1 cellular context compared by ENCODE assay signal in the genomic region with DNA sequence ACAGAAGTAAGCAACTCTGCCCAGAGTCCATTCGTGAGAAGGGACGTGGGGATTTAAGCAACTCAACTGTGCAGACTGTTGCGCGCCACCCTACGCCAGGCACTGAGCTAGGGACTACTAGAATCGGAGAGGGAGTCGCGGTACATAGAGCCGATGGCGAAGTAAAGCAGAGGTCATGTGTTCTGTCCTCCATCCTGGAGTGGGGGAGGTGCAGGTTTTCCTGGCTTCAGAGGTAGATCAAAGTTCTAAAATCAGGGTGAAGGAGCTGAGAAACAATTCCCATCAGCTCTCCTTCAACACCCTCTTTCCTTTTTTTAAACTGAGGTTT.
TF ChIP-seq lines count a peak whose summit lies in the region.

No MANE protein-coding gene starts in this region.

TF ChIP-seq in WTC11, 78 proteins besides CTCF, POLR2A, EP300 and RAD21 (continued from another document):
- TF ChIP-seq, protein P1, sequence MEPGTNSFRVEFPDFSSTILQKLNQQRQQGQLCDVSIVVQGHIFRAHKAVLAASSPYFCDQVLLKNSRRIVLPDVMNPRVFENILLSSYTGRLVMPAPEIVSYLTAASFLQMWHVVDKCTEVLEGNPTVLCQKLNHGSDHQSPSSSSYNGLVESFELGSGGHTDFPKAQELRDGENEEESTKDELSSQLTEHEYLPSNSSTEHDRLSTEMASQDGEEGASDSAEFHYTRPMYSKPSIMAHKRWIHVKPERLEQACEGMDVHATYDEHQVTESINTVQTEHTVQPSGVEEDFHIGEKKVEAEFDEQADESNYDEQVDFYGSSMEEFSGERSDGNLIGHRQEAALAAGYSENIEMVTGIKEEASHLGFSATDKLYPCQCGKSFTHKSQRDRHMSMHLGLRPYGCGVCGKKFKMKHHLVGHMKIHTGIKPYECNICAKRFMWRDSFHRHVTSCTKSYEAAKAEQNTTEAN (CRISPR knock-in tag; IDR thresholded peaks at IDR 0.05) = no peak
